ENCODE assay signal across 21 cellular contexts in genomic region chr13:95197548-95197947, GRCh38.
DNase-seq lines count a peak whose midpoint lies in the region; ATAC-seq, FAIRE-seq and TF ChIP-seq lines count a peak whose summit lies in the region.
"Had no signal": no experiment of that assay in that cellular context is flagged by ENCODE, and none has a peak within 500 bp of the region (broad histone marks: within the 10 kb centered on the region; RNA-seq: fewer than 3 reads in every experiment).

No MANE protein-coding gene starts in this region.

- H4K8ac ChIP-seq in mesenchymal stem cell (ENCODE audit: low read length): no peak overlapping the region

- H2BK120ac ChIP-seq in mesenchymal stem cell (ENCODE audit: low read depth, low read length): no peak overlapping the region

- no peak for ATAC-seq in right cardiac atrium
- no peak for ATAC-seq in HG02981 (IDR thresholded peaks at IDR 0.05; ENCODE audit: unreplicated experiment)
- ATAC-seq in gastroesophageal sphincter: no peak
- ATAC-seq: K562 had no signal

- H3K4ac ChIP-seq in mesenchymal stem cell (ENCODE audit: low read depth in 1 of 2, low read length in 2 of 2): no peak overlapping the region

- peak; percentile 48 for FAIRE-seq in GM18507 (lab: Jason Lieb, UNC)
- FAIRE-seq: D721Med, GM12892, GM19239, H1, K562 had no signal

- TF ChIP-seq CTCF in LNCaP clone FGC (IDR thresholded peaks at IDR 0.05; ENCODE audit: control insufficient read depth, extremely low read depth, insufficient read depth): no peak
- no peak for TF ChIP-seq CTCF in gastroesophageal sphincter (IDR thresholded peaks at IDR 0.05)

- peaks cover 12% of the 10 kb centered on the region for H3K4me1 ChIP-seq in mesenchymal stem cell (ENCODE audit: control insufficient read depth, insufficient read depth, low read depth, low read length)
- H3K4me1 ChIP-seq in right cardiac atrium (ENCODE audit: control insufficient read depth, insufficient read depth, low read length): no peaks in the 10 kb centered on the region
- H3K4me1 ChIP-seq in gastroesophageal sphincter: no peaks in the 10 kb centered on the region
- H3K4me1 ChIP-seq: BE2C, Caco-2 had no signal

- H3K9me3 ChIP-seq in mesenchymal stem cell (ENCODE audit: control insufficient read depth, low read length) (no peaks in the 10 kb centered on the region), right cardiac atrium (ENCODE audit: control insufficient read depth, low read length) (no peaks in the 10 kb centered on the region), gastroesophageal sphincter (no peaks in the 10 kb centered on the region)
- H3K9me3 ChIP-seq: BE2C, Caco-2 had no signal

- no peak overlapping the region for H2BK12ac ChIP-seq in mesenchymal stem cell (ENCODE audit: low read length in 2 of 2)

- no peak overlapping the region for H3K9ac ChIP-seq in mesenchymal stem cell (ENCODE audit: low read length)

- H3K4me3 ChIP-seq in LNCaP clone FGC (ENCODE audit: low read depth, low read length): no peak overlapping the region
- H3K4me3 ChIP-seq in mesenchymal stem cell (ENCODE audit: insufficient read depth in 1 of 2, low read depth in 1 of 2, low read length in 2 of 2): no peak overlapping the region
- H3K4me3 ChIP-seq in right cardiac atrium (ENCODE audit: low read length): no peak overlapping the region
- H3K4me3 ChIP-seq in gastroesophageal sphincter: no peak overlapping the region
- H3K4me3 ChIP-seq: K562 had no signal

- no peak overlapping the region for H2AFZ ChIP-seq in mesenchymal stem cell (ENCODE audit: low read depth, low read length)

- TF ChIP-seq EP300 in gastroesophageal sphincter (IDR thresholded peaks at IDR 0.05): no peak

- H3K4me2 ChIP-seq in mesenchymal stem cell (ENCODE audit: low read length, poor library complexity, severe bottlenecking): no peak overlapping the region

- DNase-seq in GM18507 (ENCODE audit: extremely low spot score, insufficient read length, low read depth) (no peak), LNCaP clone FGC (ENCODE audit: low read depth) (peak; percentile 52), mesenchymal stem cell (no peak), right cardiac atrium (no peak), activated T-cell treated with anti-CD3 and anti-CD28 coated beads for 4 hours (no peak)
- DNase-seq: ACHN; BE2C; C1 segment of cervical spinal cord; Caco-2; CD4-positive, alpha-beta T cell; DMS153; DMS79; GDM1; H9 had no signal

- H3K27me3 ChIP-seq in mesenchymal stem cell (ENCODE audit: control insufficient read depth in 1 of 2, insufficient read depth in 1 of 2, low read length in 2 of 2): no peaks in the 10 kb centered on the region
- no peaks in the 10 kb centered on the region for H3K27me3 ChIP-seq in right cardiac atrium (ENCODE audit: control insufficient read depth, insufficient read depth)
- H3K27me3 ChIP-seq in gastroesophageal sphincter: no peaks in the 10 kb centered on the region
- H3K27me3 ChIP-seq: BE2C had no signal

- no peak overlapping the region for H2AK5ac ChIP-seq in mesenchymal stem cell (ENCODE audit: low read length, severe bottlenecking)

- no peak overlapping the region for H2BK15ac ChIP-seq in mesenchymal stem cell (ENCODE audit: low read depth, poor library complexity, severe bottlenecking)

- H3K23ac ChIP-seq in mesenchymal stem cell (ENCODE audit: low read length in 2 of 2): no peak overlapping the region

- TF ChIP-seq POLR2A in gastroesophageal sphincter (IDR thresholded peaks at IDR 0.05): no peak

- peak overlapping the region; percentile 28 to 41 for H3K18ac ChIP-seq in mesenchymal stem cell (ENCODE audit: low read depth in 1 of 2, low read length in 2 of 2)

- no peak overlapping the region for H4K91ac ChIP-seq in mesenchymal stem cell (ENCODE audit: low read length)

- peaks cover 43% of the 10 kb centered on the region for H3K79me1 ChIP-seq in mesenchymal stem cell (replicated peaks; ENCODE audit: low read length, poor library complexity, severe bottlenecking)

- intact Hi-C loops in right cardiac atrium (cut with DNase I): loop anchor here in 1 of 4 donors (10.0 kb wide), 1 partner anchor 97 kb away; no protein-coding TSS in a partner anchor

- 40% methylated on average over 2 of the region's 4 CpGs for WGBS in mesenchymal stem cell
- 67% methylated on average over 4 of the region's 4 CpGs for WGBS in right cardiac atrium
- WGBS in gastroesophageal sphincter (ENCODE audit: low coverage in 1 of 2), 2 donors: 70 to 87% methylated on average over 2 to 4 of the region's 4 CpGs

- H3K36me3 ChIP-seq in mesenchymal stem cell (ENCODE audit: control insufficient read depth in 1 of 2, insufficient read depth in 2 of 2, low read depth in 1 of 2, low read length in 2 of 2) (peaks cover 2 to 34% of the 10 kb centered on the region in 2 experiments), gastroesophageal sphincter (peaks cover 0 to 5% of the 10 kb centered on the region in 2 donors)
- H3K36me3 ChIP-seq: BE2C had no signal

- H3K14ac ChIP-seq in mesenchymal stem cell (ENCODE audit: low read length in 2 of 2): no peak overlapping the region

- no peak overlapping the region for H2BK5ac ChIP-seq in mesenchymal stem cell (ENCODE audit: low read depth, low read length, poor library complexity, severe bottlenecking)

- H3K27ac ChIP-seq in mesenchymal stem cell (ENCODE audit: low read length, poor library complexity, severe bottlenecking): no peak overlapping the region
- H3K27ac ChIP-seq in right cardiac atrium (ENCODE audit: low read length): no peak overlapping the region
- no peak overlapping the region for H3K27ac ChIP-seq in gastroesophageal sphincter
